In the genomic region with DNA sequence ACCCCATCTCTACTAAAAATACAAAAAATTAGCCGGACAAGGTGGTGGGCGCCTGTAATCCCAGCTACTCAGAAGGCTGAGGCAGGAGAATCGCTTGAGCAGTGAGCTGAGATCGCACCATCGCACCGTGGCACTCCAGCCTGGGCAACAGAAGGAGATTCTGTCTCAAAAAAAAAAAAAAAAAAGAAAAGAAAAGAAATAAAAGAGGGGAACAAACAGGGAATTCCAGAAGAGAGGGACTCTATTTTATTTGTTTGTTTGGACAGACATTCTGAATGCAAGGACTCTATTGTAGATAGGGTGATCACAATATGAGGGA, we compare ENCODE assay signal across 1 cellular context.
TF ChIP-seq lines count a peak whose summit lies in the region.

No MANE protein-coding gene starts in this region.

TF ChIP-seq in K562, 482 proteins besides CTCF, POLR2A, EP300 and RAD21:
- peak; percentile 28 for TF ChIP-seq CCNT2 (IDR thresholded peaks at IDR 0.05; ENCODE audit: borderline replicate concordance, extremely low read depth, insufficient read length, low read depth, low read length)
- 0 out of 2 replicates have a peak, but pooled peaks have one; percentile 3 for TF ChIP-seq BACH1 (tag; IDR thresholded peaks at IDR 0.05)
- TF ChIP-seq, protein P1, sequence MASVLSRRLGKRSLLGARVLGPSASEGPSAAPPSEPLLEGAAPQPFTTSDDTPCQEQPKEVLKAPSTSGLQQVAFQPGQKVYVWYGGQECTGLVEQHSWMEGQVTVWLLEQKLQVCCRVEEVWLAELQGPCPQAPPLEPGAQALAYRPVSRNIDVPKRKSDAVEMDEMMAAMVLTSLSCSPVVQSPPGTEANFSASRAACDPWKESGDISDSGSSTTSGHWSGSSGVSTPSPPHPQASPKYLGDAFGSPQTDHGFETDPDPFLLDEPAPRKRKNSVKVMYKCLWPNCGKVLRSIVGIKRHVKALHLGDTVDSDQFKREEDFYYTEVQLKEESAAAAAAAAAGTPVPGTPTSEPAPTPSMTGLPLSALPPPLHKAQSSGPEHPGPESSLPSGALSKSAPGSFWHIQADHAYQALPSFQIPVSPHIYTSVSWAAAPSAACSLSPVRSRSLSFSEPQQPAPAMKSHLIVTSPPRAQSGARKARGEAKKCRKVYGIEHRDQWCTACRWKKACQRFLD (CRISPR knock-in tag; IDR thresholded peaks at IDR 0.05): 0 out of 2 replicates have a peak, but pooled peaks have one; percentile 44
- TF ChIP-seq FOXA3 (CRISPR knock-in tag; conservative IDR thresholded peaks at IDR 0.05 in 1 of 2, IDR thresholded peaks at IDR 0.05 in 1 of 2): peak in 1 of 2 experiments; percentile 57; a peak in 1 of 4 replicates
- TF ChIP-seq TRIM25 (IDR thresholded peaks at IDR 0.05; ENCODE audit: borderline replicate concordance): 0 out of 2 replicates have a peak, but pooled peaks have one; percentile 56
- TF ChIP-seq FOXP1 (CRISPR knock-in tag; IDR thresholded peaks at IDR 0.05): 0 out of 2 replicates have a peak, but pooled peaks have one; percentile 46
